In genomic region chr19:1856345-1856697, GRCh38 we compare ENCODE assay signal across 8 cellular contexts. TPM values are rescaled to one million over a fixed set of nuclear protein-coding genes. Genes with fewer than 3 reads are reported as not detected.
DNase-seq lines count a peak whose midpoint lies in the region; ATAC-seq and TF ChIP-seq lines count a peak whose summit lies in the region.

No MANE protein-coding gene starts in this region.

- H3K36me3 ChIP-seq in HEK293 (ENCODE audit: control insufficient read depth in 2 of 2, insufficient read depth in 1 of 2, low read length in 2 of 2) = no peaks in the 10 kb centered on the region
- H3K36me3 ChIP-seq in spleen = peaks cover 0 to 9% (median 6%) of the 10 kb centered on the region in 6 donors

- TF ChIP-seq POLR2A in spleen (IDR thresholded peaks at IDR 0.05) = no peak

- H3K4me3 Mint-ChIP-seq in activated CD4-positive, alpha-beta memory T cell treated with anti-CD3 and anti-CD28 coated beads for 36 hours = peak overlapping the region; percentile 80

- WGBS in right cardiac atrium = 40% methylated on average over 6 of the region's 6 CpGs
- WGBS in spleen, 5 donors = 11 to 23% (median 18%) methylated on average over 5 to 6 of the region's 6 CpGs

- H3K27me3 Mint-ChIP-seq in activated CD4-positive, alpha-beta memory T cell treated with anti-CD3 and anti-CD28 coated beads for 36 hours = no peaks in the 10 kb centered on the region

- peaks cover 4% of the 10 kb centered on the region for H3K36me3 Mint-ChIP-seq in activated CD4-positive, alpha-beta memory T cell treated with anti-CD3 and anti-CD28 coated beads for 36 hours

- TF ChIP-seq CTCF in HEK293 (tag by site-specific recombination; IDR thresholded peaks at IDR 0.05) = no peak
- TF ChIP-seq CTCF in spleen (IDR thresholded peaks at IDR 0.05 in 8 of 11, conservative IDR thresholded peaks at IDR 0.05 in 3 of 11) = no peak

- H3K27ac ChIP-seq in HEK293 (ENCODE audit: extremely low read depth, low read depth, low read length) (no peak overlapping the region), right cardiac atrium (ENCODE audit: low read length) (peak overlapping the region; percentile 73), spleen (peak overlapping the region; percentile 80 to 99 (median 95))

- H3K9me3 ChIP-seq in HEK293 (ENCODE audit: control insufficient read depth, insufficient read depth, low read depth, low read length) (no peaks in the 10 kb centered on the region), right cardiac atrium (ENCODE audit: control insufficient read depth, low read length) (no peaks in the 10 kb centered on the region), spleen (no peaks in the 10 kb centered on the region)

- H3K4me3 ChIP-seq in HEK293 (ENCODE audit: low read depth, low read length) = no peak overlapping the region
- peak overlapping the region; percentile 37 for H3K4me3 ChIP-seq in right cardiac atrium (ENCODE audit: low read length)
- peak overlapping the region; percentile 30 to 82 (median 50) for H3K4me3 ChIP-seq in spleen

- H3K27me3 ChIP-seq in right cardiac atrium (ENCODE audit: control insufficient read depth, insufficient read depth) (no peaks in the 10 kb centered on the region), spleen (replicated peaks in 1 of 7) (no peaks in the 10 kb centered on the region)

- POLR2A ChIA-PET in HEK293 (lab: Yijun Ruan, JAX) = no interaction called here
- POLR2A ChIA-PET in activated CD4-positive, alpha-beta memory T cell treated with anti-CD3 and anti-CD28 coated beads for 36 hours (lab: Charles Lee) = interaction anchor here (0.6 to 1.7 kb wide), 3 partner anchors 28 to 264 kb away, joined by 3 read pairs; partner anchors contain the start of gene MBD3

- peaks cover 54% of the 10 kb centered on the region for H3K4me1 Mint-ChIP-seq in activated CD4-positive, alpha-beta memory T cell treated with anti-CD3 and anti-CD28 coated beads for 36 hours (ENCODE audit: low read depth)

- H3K9me3 Mint-ChIP-seq in activated CD4-positive, alpha-beta memory T cell treated with anti-CD3 and anti-CD28 coated beads for 36 hours = no peaks in the 10 kb centered on the region

- intact Hi-C loops in activated CD4-positive, alpha-beta memory T cell treated with anti-CD3 and anti-CD28 coated beads for 36 hours (cut with micrococcal nuclease) = no loop called here
- intact Hi-C loops in right cardiac atrium (cut with DNase I) (no loop called here), spleen (cut with DNase I; ENCODE audit: low total_unique reads) (no loop called here)

- H3K4me1 ChIP-seq in HEK293 (ENCODE audit: control insufficient read depth, insufficient read depth, low read length) (peaks cover 19% of the 10 kb centered on the region), right cardiac atrium (ENCODE audit: control insufficient read depth, insufficient read depth, low read length) (peaks cover 8% of the 10 kb centered on the region), spleen (peaks cover 69 to 100% (median 100%) of the 10 kb centered on the region in 6 donors)

- CTCF ChIA-PET in HEK293 (lab: Yijun Ruan, JAX) = interaction anchor here (0.6 to 1.3 kb wide), 3 partner anchors 18 to 96 kb away, joined by 3 to 5 read pairs (median 4); no protein-coding TSS in a partner anchor
- CTCF ChIA-PET in activated CD4-positive, alpha-beta memory T cell treated with anti-CD3 and anti-CD28 coated beads for 36 hours (lab: Charles Lee) = interaction anchor here (2.2 to 3.3 kb wide), 4 partner anchors 9 to 30 kb away, joined by 9 to 14 read pairs (median 11); no protein-coding TSS in a partner anchor

- H3K27ac Mint-ChIP-seq in activated CD4-positive, alpha-beta memory T cell treated with anti-CD3 and anti-CD28 coated beads for 36 hours = peak overlapping the region; percentile 91

- DNase-seq in activated CD4-positive, alpha-beta memory T cell treated with anti-CD3 and anti-CD28 coated beads for 36 hours = peak; percentile 22
- DNase-seq in right cardiac atrium (no peak), spleen (no peak), glomerular visceral epithelial cell (ENCODE audit: extremely low spot score) (no peak), NCI-H2107 (lab: John Stamatoyannopoulos, UW) (no peak), NCI-H1105 treated with DMSO at 0.1 percent for 48 hours (lab: John Stamatoyannopoulos, UW) (no peak)

- no peak for ATAC-seq in right cardiac atrium
- no peak for ATAC-seq in GM19467 (IDR thresholded peaks at IDR 0.05; ENCODE audit: unreplicated experiment)

TF ChIP-seq in HEK293, 187 proteins besides CTCF, POLR2A, EP300 and RAD21 (continues in another document):
- no peak for TF ChIP-seq ZNF555 (tag by site-specific recombination; conservative IDR thresholded peaks at IDR 0.05)
- no peak for TF ChIP-seq ZNF701 (tag by site-specific recombination; IDR thresholded peaks at IDR 0.05)
- TF ChIP-seq MEIS1 (CRISPR knock-in tag; IDR thresholded peaks at IDR 0.05; ENCODE audit: borderline replicate concordance) = no peak
- no peak for TF ChIP-seq REST (tag by site-specific recombination; IDR thresholded peaks at IDR 0.05)
- peak; percentile 56 for TF ChIP-seq PATZ1 (tag by site-specific recombination; IDR thresholded peaks at IDR 0.05)
- no peak for TF ChIP-seq GLIS1 (tag by site-specific recombination; IDR thresholded peaks at IDR 0.05)
- no peak for TF ChIP-seq ZSCAN16 (tag by site-specific recombination; IDR thresholded peaks at IDR 0.05)
- TF ChIP-seq PRDM1 (tag by site-specific recombination; IDR thresholded peaks at IDR 0.05) = no peak
- no peak for TF ChIP-seq SCRT1 (tag by site-specific recombination; IDR thresholded peaks at IDR 0.05; ENCODE audit: borderline replicate concordance)

RNA-seq across cellular contexts. Expression of gene KLF16, which starts 7.1 kb away (rescaled TPM):
- 10 to 100 TPM; 23.3 to 24.2 TPM for total RNA-seq in activated CD4-positive, alpha-beta memory T cell treated with anti-CD3 and anti-CD28 coated beads for 36 hours
- total RNA-seq in right cardiac atrium (10 to 100 TPM in 1 of 4 donors, 1 to 10 TPM in 3; 6.4 to 11.1 (median 7.3) TPM), spleen (10 to 100 TPM; 12.9 to 39.0 (median 29.5) TPM)
- polyA plus RNA-seq in right cardiac atrium (4.5 TPM), spleen (10 to 100 TPM in 1 of 3 donors, 1 to 10 TPM in 2; 7.1 to 19.5 (median 8.1) TPM)

RNA-seq across cellular contexts. Expression of gene REXO1, which starts 8.0 kb away (rescaled TPM):
- total RNA-seq in activated CD4-positive, alpha-beta memory T cell treated with anti-CD3 and anti-CD28 coated beads for 36 hours = 10 to 100 TPM; 41.9 to 45.3 TPM
- total RNA-seq in right cardiac atrium = 10 to 100 TPM; 12.8 to 22.1 (median 17.4) TPM
- polyA plus RNA-seq in right cardiac atrium = 15.3 TPM
- total RNA-seq in spleen = 10 to 100 TPM; 35.7 to 88.1 (median 59.2) TPM
- 10 to 100 TPM; 13.4 to 52.3 (median 27.4) TPM for polyA plus RNA-seq in spleen

RNA-seq across cellular contexts. Expression of gene ABHD17A, which starts 29.0 kb away (rescaled TPM):
- total RNA-seq in activated CD4-positive, alpha-beta memory T cell treated with anti-CD3 and anti-CD28 coated beads for 36 hours = 100 to 1,000 TPM; 108 to 110 TPM
- total RNA-seq in right cardiac atrium = 10 to 100 TPM; 64.4 to 71.3 (median 68.3) TPM
- 96.0 TPM for polyA plus RNA-seq in right cardiac atrium
- 100 to 1,000 TPM in 2 of 7 donors, 10 to 100 TPM in 5; 73.4 to 104 (median 83.0) TPM for total RNA-seq in spleen
- 100 to 1,000 TPM in 1 of 3 donors, 10 to 100 TPM in 2; 80.4 to 107 (median 88.1) TPM for polyA plus RNA-seq in spleen

RNA-seq across cellular contexts. Expression of gene ATP8B3, which starts 44.2 kb away (rescaled TPM):
- 1 to 10 TPM; 9.6 to 10.0 TPM for total RNA-seq in activated CD4-positive, alpha-beta memory T cell treated with anti-CD3 and anti-CD28 coated beads for 36 hours
- 1 to 10 TPM in 3 of 4 donors, under 1 TPM in 1; 0.53 to 1.9 (median 1.5) TPM for total RNA-seq in right cardiac atrium
- 0.97 TPM for polyA plus RNA-seq in right cardiac atrium
- total RNA-seq in spleen = 10 to 100 TPM in 1 of 7 donors, 1 to 10 TPM in 6; 5.4 to 10.1 (median 7.3) TPM
- 1 to 10 TPM; 1.9 to 3.9 (median 2.3) TPM for polyA plus RNA-seq in spleen

RNA-seq across cellular contexts. Expression of gene ADAT3, which starts 48.9 kb away (rescaled TPM):
- total RNA-seq in activated CD4-positive, alpha-beta memory T cell treated with anti-CD3 and anti-CD28 coated beads for 36 hours = 1 to 10 TPM; 5.7 to 5.8 TPM
- 1 to 10 TPM; 1.2 to 2.7 (median 2.0) TPM for total RNA-seq in right cardiac atrium
- 1.8 TPM for polyA plus RNA-seq in right cardiac atrium
- 10 to 100 TPM in 2 of 7 donors, 1 to 10 TPM in 5; 6.4 to 11.0 (median 8.3) TPM for total RNA-seq in spleen
- 1 to 10 TPM; 3.2 to 9.4 (median 4.0) TPM for polyA plus RNA-seq in spleen
